ENCODE assay signal across 8 cellular contexts in genomic region chr9:126805546-126806262, GRCh38. TPM values are rescaled to one million over a fixed set of nuclear protein-coding genes. Genes with fewer than 3 reads are reported as not detected.
DNase-seq lines count a peak whose midpoint lies in the region; ATAC-seq and TF ChIP-seq lines count a peak whose summit lies in the region.

No MANE protein-coding gene starts in this region.

- H3K4me1 Mint-ChIP-seq in Caco-2 (ENCODE audit: low read depth, unreplicated experiment) (peaks cover 25% of the 10 kb centered on the region), WTC11 (peaks cover 13% of the 10 kb centered on the region)

- DNase-seq in Caco-2 (peak; percentile 70 to 75), WTC11 (ENCODE audit: low spot score) (no peak), lower lobe of right lung (peak; percentile 74), COR-L47 (lab: John Stamatoyannopoulos, UW) (no peak)
- peak; percentile 71 for DNase-seq in central memory CD4-positive, alpha-beta T cell
- DNase-seq in stimulated activated CD8-positive, alpha-beta memory T cell treated with anti-CD3 and anti-CD28 coated beads, Interleukin-15, amount 100 ng/mL, for 4 hours (ENCODE audit: low read depth in 2 of 2) = peak; percentile 66 to 74

- H3K4me1 ChIP-seq in Caco-2 = peaks cover 5% of the 10 kb centered on the region; the same call in 1 of the 2 replicates
- H3K4me1 ChIP-seq in HUES48 (ENCODE audit: control insufficient read depth, insufficient read depth, low read length) = 0 out of 2 replicates have a peak, but pooled peaks cover 8% of the 10 kb centered on the region
- H3K4me1 ChIP-seq in lower lobe of right lung = peaks cover 40% of the 10 kb centered on the region

- no TSS peak for BruUV-seq in Caco-2 (replicated peaks; lab: Mats Ljungman, UMichigan)

- POLR2A ChIA-PET in Caco-2 (lab: Charles Lee) (no interaction called here), WTC11 (lab: Charles Lee) (interaction anchor here (1.1 to 1.3 kb wide), 2 partner anchors 24 to 109 kb away, joined by 3 to 4 read pairs; partner anchors contain the start of gene RALGPS1)

- H3K27ac ChIP-seq in HUES48 (ENCODE audit: low read depth, low read length) = peak overlapping the region; percentile 88
- peak overlapping the region; percentile 92 for H3K27ac ChIP-seq in lower lobe of right lung

- H3K4me3 Mint-ChIP-seq in Caco-2 (ENCODE audit: unreplicated experiment) (peak overlapping the region; percentile 85), WTC11 (peak overlapping the region; percentile 95)

- ATAC-seq in GM21367 (IDR thresholded peaks at IDR 0.05; ENCODE audit: unreplicated experiment) (peak; percentile 71), WTC11 (no peak), lower lobe of right lung (peak; percentile 89)

- H3K27me3 ChIP-seq in Caco-2 (replicated peaks; ENCODE audit: control insufficient read depth, insufficient read depth, low read length) (no peaks in the 10 kb centered on the region), HUES48 (ENCODE audit: control insufficient read depth, insufficient read depth, low read length) (no peaks in the 10 kb centered on the region), lower lobe of right lung (ENCODE audit: low read depth) (no peaks in the 10 kb centered on the region)

- H3K27ac Mint-ChIP-seq in Caco-2 (ENCODE audit: unreplicated experiment) (peak overlapping the region; percentile 91), WTC11 (peak overlapping the region; percentile 95)

- no peaks in the 10 kb centered on the region for H3K9me3 ChIP-seq in Caco-2
- no peaks in the 10 kb centered on the region for H3K9me3 ChIP-seq in HUES48 (ENCODE audit: control insufficient read depth, insufficient read depth, low read length)
- no peaks in the 10 kb centered on the region for H3K9me3 ChIP-seq in lower lobe of right lung

- H3K36me3 ChIP-seq in Caco-2 (ENCODE audit: control insufficient read depth, insufficient read depth, low read length) (no peaks in the 10 kb centered on the region), HUES48 (ENCODE audit: control insufficient read depth, insufficient read depth, low read length) (peaks cover 10% of the 10 kb centered on the region), lower lobe of right lung (peaks cover 18% of the 10 kb centered on the region)

- CTCF ChIA-PET in Caco-2 (lab: Charles Lee) (no interaction called here), WTC11 (lab: Charles Lee) (interaction anchor here (0.8 to 2.8 kb wide), 6 partner anchors 20 to 810 kb away, joined by 3 to 22 read pairs (median 4); no protein-coding TSS in a partner anchor)

- TF ChIP-seq CTCF in Caco-2 (IDR thresholded peaks at IDR 0.05; ENCODE audit: insufficient read depth in 1 of 2, low read depth in 1 of 2, low read length in 1 of 2, severe bottlenecking in 1 of 2, unreplicated experiment in 1 of 2) (no peak), WTC11 (IDR thresholded peaks at IDR 0.05) (no peak), lower lobe of right lung (IDR thresholded peaks at IDR 0.05) (no peak)

- peak overlapping the region; percentile 89 for H3K4me3 ChIP-seq in Caco-2 (ENCODE audit: low read depth, low read length)
- peak overlapping the region; percentile 93 for H3K4me3 ChIP-seq in HUES48 (ENCODE audit: low read depth, low read length)
- peak overlapping the region; percentile 95 for H3K4me3 ChIP-seq in lower lobe of right lung

- no peaks in the 10 kb centered on the region for H3K9me3 Mint-ChIP-seq in Caco-2 (ENCODE audit: unreplicated experiment)
- peaks cover 5% of the 10 kb centered on the region; the same call in 1 of the 2 replicates for H3K9me3 Mint-ChIP-seq in WTC11

- H3K36me3 Mint-ChIP-seq in Caco-2 (ENCODE audit: insufficient read depth, unreplicated experiment) (peaks cover 19% of the 10 kb centered on the region), WTC11 (no peaks in the 10 kb centered on the region)

- intact Hi-C loops in Caco-2 (cut with micrococcal nuclease; ENCODE audit: unreplicated experiment) = no loop called here
- intact Hi-C loops in lower lobe of right lung (cut with DNase I) = no loop called here

- H3K9ac ChIP-seq in HUES48 (ENCODE audit: low read depth, low read length) = peak overlapping the region; percentile 68; the same call in 1 of the 2 replicates

- no peaks in the 10 kb centered on the region for H3K27me3 Mint-ChIP-seq in Caco-2 (ENCODE audit: insufficient read depth, unreplicated experiment)
- peaks cover 12% of the 10 kb centered on the region for H3K27me3 Mint-ChIP-seq in WTC11 (ENCODE audit: low read depth)

TF ChIP-seq in WTC11, 78 proteins besides CTCF, POLR2A, EP300 and RAD21 (continues in another document):
- TF ChIP-seq E2F4 (CRISPR knock-in tag; IDR thresholded peaks at IDR 0.05; ENCODE audit: borderline replicate concordance, low read depth) (no peak), RELA (CRISPR knock-in tag; IDR thresholded peaks at IDR 0.05; ENCODE audit: borderline replicate concordance) (no peak), CREM (CRISPR knock-in tag; IDR thresholded peaks at IDR 0.05) (no peak), ZNF281 (CRISPR knock-in tag; IDR thresholded peaks at IDR 0.05) (no peak), ZNF317 (CRISPR knock-in tag; IDR thresholded peaks at IDR 0.05; ENCODE audit: borderline replicate concordance, low read depth) (no peak), ZSCAN18 (CRISPR knock-in tag; IDR thresholded peaks at IDR 0.05) (no peak), ZNF121 (CRISPR knock-in tag; IDR thresholded peaks at IDR 0.05) (no peak), NFYB (CRISPR knock-in tag; conservative IDR thresholded peaks at IDR 0.05; ENCODE audit: low read depth) (no peak), ZBTB43 (CRISPR knock-in tag; IDR thresholded peaks at IDR 0.05) (no peak), SMAD3 (CRISPR knock-in tag; IDR thresholded peaks at IDR 0.05; ENCODE audit: borderline replicate concordance) (no peak)

RNA-seq across cellular contexts. Expression of gene ZBTB43, which starts 0.9 kb away (rescaled TPM):
- total RNA-seq in Caco-2 (2022) (17.7 and 18.5 TPM in 2 replicates), WTC11 (2021) (13.6 to 23.8 TPM (median 14.7 TPM) in 3 replicates), lower lobe of right lung (30.2 TPM)

RNA-seq across cellular contexts. Expression of gene ZBTB34, which starts 54.7 kb away (rescaled TPM):
- 16.8 and 17.1 TPM in 2 replicates for total RNA-seq in Caco-2 (2022)
- total RNA-seq in WTC11 (2021) = 15.9 to 18.4 TPM (median 16.9 TPM) in 3 replicates
- total RNA-seq in lower lobe of right lung = 15.4 TPM

Comparison
In these comparisons a context has a peak if more than half of its experiments do, and no peak if none do; other contexts are left out.
1. DNase-seq: peak in Caco-2 (2 of 2), central memory CD4-positive, alpha-beta T cell (single experiment), lower lobe of right lung (single experiment) and stimulated activated CD8-positive, alpha-beta memory T cell treated with anti-CD3 and anti-CD28 coated beads, Interleukin-15, amount 100 ng/mL, for 4 hours (2 of 2); none in WTC11 (single experiment) and COR-L47 (single experiment).
2. Peak in every context shown above with its lines, with median percentiles within 50 percentile points of each other: H3K4me3 ChIP-seq.